ENCODE assay signal across 11 cellular contexts in genomic region chr2:1605659-1606400, GRCh38.
A peak's percentile ranks its signal among the peaks of the same experiment; 100 is the strongest.
DNase-seq lines count a peak whose midpoint lies in the region; FAIRE-seq and TF ChIP-seq lines count a peak whose summit lies in the region.
"Had no signal": no experiment of that assay in that cellular context is flagged by ENCODE, and none has a peak within 500 bp of the region (broad histone marks: within the 10 kb centered on the region; RNA-seq: fewer than 3 reads in every experiment).

No MANE protein-coding gene starts in this region.

- no peak overlapping the region for H4K5ac ChIP-seq in H9 (ENCODE audit: insufficient read length, low read depth, low read length)

- H3K9me3 ChIP-seq in H9 (ENCODE audit: control insufficient read depth, low read depth, low read length) (no peaks in the 10 kb centered on the region), kidney (ENCODE audit: control insufficient read depth in 1 of 2, low read length in 2 of 2) (no peaks in the 10 kb centered on the region), subcutaneous abdominal adipose tissue (ENCODE audit: control insufficient read depth in 5 of 5, low read length in 5 of 5) (no peaks in the 10 kb centered on the region)
- H3K9me3 ChIP-seq: stomach had no signal

- no peaks in the 10 kb centered on the region for H3K79me1 ChIP-seq in H9 (ENCODE audit: insufficient read depth, low read depth, low read length, poor library complexity, severe bottlenecking)

- no peak overlapping the region for H2BK12ac ChIP-seq in H9 (ENCODE audit: insufficient read length, low read depth, low read length)

- no peaks in the 10 kb centered on the region for H3K23me2 ChIP-seq in H9 (ENCODE audit: insufficient read length, low read depth, low read length, poor library complexity, severe bottlenecking)

- no peak overlapping the region; a peak in 1 of 5 replicates for H3K4me3 Mint-ChIP-seq in H9

- H2AFZ ChIP-seq in H9 (ENCODE audit: low read length): no peak overlapping the region

- H3K14ac ChIP-seq in H9 (ENCODE audit: insufficient read depth, low read length): peak overlapping the region; percentile 76

- intact Hi-C loops in kidney (cut with DNase I): no loop called here

- H3K36me3 Mint-ChIP-seq in H9 (ENCODE audit: insufficient read depth in 1 of 3, low read depth in 3 of 3): peaks cover 0 to 6% (median 0%) of the 10 kb centered on the region in 3 experiments; a peak in 4 of 7 replicates

- H3K4me1 ChIP-seq in H9 (ENCODE audit: insufficient read depth, low read length) (peaks cover 13% of the 10 kb centered on the region; the same call in 1 of the 2 replicates), kidney (ENCODE audit: control insufficient read depth in 1 of 2, insufficient read depth in 1 of 2, low read depth in 1 of 2, low read length in 2 of 2) (peaks cover 3 to 11% of the 10 kb centered on the region in 2 donors), subcutaneous abdominal adipose tissue (ENCODE audit: control insufficient read depth in 5 of 5, insufficient read depth in 5 of 5, low read length in 5 of 5) (peaks cover 4 to 35% (median 34%) of the 10 kb centered on the region in 5 donors)

- no peaks in the 10 kb centered on the region for H3K79me2 ChIP-seq in H9 (ENCODE audit: insufficient read depth, low read length)

- no peaks in the 10 kb centered on the region for H3K36me3 ChIP-seq in brain microvascular endothelial cell (replicated peaks)
- H3K36me3 ChIP-seq in kidney (ENCODE audit: control insufficient read depth in 1 of 2, insufficient read depth in 2 of 2, low read length in 2 of 2): no peaks in the 10 kb centered on the region
- no peaks in the 10 kb centered on the region for H3K36me3 ChIP-seq in subcutaneous abdominal adipose tissue (ENCODE audit: control insufficient read depth in 5 of 5, insufficient read depth in 5 of 5, low read length in 5 of 5)
- H3K36me3 ChIP-seq: stomach had no signal

- H2BK5ac ChIP-seq in H9 (ENCODE audit: insufficient read length, low read length): no peak overlapping the region

- peaks cover 0 to 4% of the 10 kb centered on the region in 2 experiments; a peak in 2 of 4 replicates for H3K4me1 Mint-ChIP-seq in H9

- H2BK20ac ChIP-seq in H9 (ENCODE audit: low read depth, low read length, poor library complexity, severe bottlenecking): no peak overlapping the region

- H2AK5ac ChIP-seq in H9 (ENCODE audit: insufficient read length, low read length): no peak overlapping the region

- H3K27me3 Mint-ChIP-seq in H9 (ENCODE audit: low read depth): no peaks in the 10 kb centered on the region

- peak; percentile 92 for DNase-seq in H9
- peak; percentile 66 for DNase-seq in brain microvascular endothelial cell
- peak; percentile 59 for DNase-seq in kidney
- DNase-seq in NCI-H2081 (lab: John Stamatoyannopoulos, UW): no peak
- no peak for DNase-seq in COLO668 (lab: John Stamatoyannopoulos, UW; ENCODE audit: unreplicated experiment)
- no peak for DNase-seq in midbrain (lab: John Stamatoyannopoulos, UW)
- DNase-seq: amygdala, NCI-H774, stomach had no signal

- H3K27me3 ChIP-seq in H9 (ENCODE audit: insufficient read depth, low read length): no peaks in the 10 kb centered on the region
- no peaks in the 10 kb centered on the region for H3K27me3 ChIP-seq in brain microvascular endothelial cell (replicated peaks)
- H3K27me3 ChIP-seq in subcutaneous abdominal adipose tissue (ENCODE audit: control insufficient read depth in 5 of 5, insufficient read depth in 4 of 5, low read length in 5 of 5): no peaks in the 10 kb centered on the region

- no peak overlapping the region for H3K56ac ChIP-seq in H9 (ENCODE audit: insufficient read length, low read depth, low read length)

- H3K4ac ChIP-seq in H9 (ENCODE audit: low read depth, low read length): no peak overlapping the region; the same call in 1 of the 2 replicates

- no peaks in the 10 kb centered on the region; a peak in 1 of 5 replicates for H3K9me3 Mint-ChIP-seq in H9

- H4K20me1 ChIP-seq in H9 (ENCODE audit: control insufficient read depth, insufficient read depth, insufficient read length): no peaks in the 10 kb centered on the region

- peak overlapping the region; percentile 57 for H4K91ac ChIP-seq in H9 (ENCODE audit: insufficient read length, low read depth, low read length)

- no peak for FAIRE-seq in kidney (lab: Jason Lieb, UNC)
- FAIRE-seq: GM12891 had no signal

- no peak overlapping the region for H3T11ph ChIP-seq in H9 (ENCODE audit: low read length)

- H3K23ac ChIP-seq in H9 (ENCODE audit: insufficient read length, low read depth, low read length): no peak overlapping the region

- no CpG with 5 or more reads among the region's 28 CpGs for WGBS in H9 (ENCODE audit: extremely low coverage, insufficient read length, low lambda C conversion rate)

- TF ChIP-seq CTCF in H9 (conservative IDR thresholded peaks at IDR 0.05): no peak
- TF ChIP-seq CTCF in brain microvascular endothelial cell (IDR thresholded peaks at IDR 0.05; ENCODE audit: low read depth, low read length, missing control alignments): no peak
- TF ChIP-seq CTCF in kidney (IDR thresholded peaks at IDR 0.05; ENCODE audit: borderline replicate concordance, extremely low read depth, insufficient read depth): no peak

- no peak overlapping the region for H4K8ac ChIP-seq in H9 (replicated peaks; ENCODE audit: insufficient read length, low read depth, low read length)

- no peak overlapping the region for H3K9ac ChIP-seq in H9 (ENCODE audit: extremely low read depth, insufficient read length, low read length)
- H3K9ac ChIP-seq in kidney (ENCODE audit: low read length in 2 of 2): no peak overlapping the region
- peak overlapping the region in 1 of 5 donors; percentile 31 for H3K9ac ChIP-seq in subcutaneous abdominal adipose tissue (ENCODE audit: low read length in 5 of 5)

- no peak overlapping the region for H3K4me2 ChIP-seq in H9 (ENCODE audit: insufficient read depth, insufficient read length, low read length)

- no peak overlapping the region for H2BK15ac ChIP-seq in H9 (ENCODE audit: low read depth, low read length)

- in situ Hi-C loops in brain microvascular endothelial cell (cut with HindIII; ENCODE audit: low pct_ligation_motif_present, low sequenced_read_pairs): no loop called here

- H3K27ac ChIP-seq in H9 (ENCODE audit: insufficient read length, low read depth, low read length) (peak overlapping the region; percentile 11), brain microvascular endothelial cell (peak overlapping the region; percentile 46), kidney (ENCODE audit: low read depth in 2 of 2, low read length in 2 of 2) (peak overlapping the region in 1 of 2 donors; percentile 52), subcutaneous abdominal adipose tissue (ENCODE audit: low read depth, low read length) (peak overlapping the region; percentile 51)

- H2BK120ac ChIP-seq in H9 (ENCODE audit: low read depth, low read length, poor library complexity, severe bottlenecking): no peak overlapping the region

- H3K27ac Mint-ChIP-seq in H9: peak overlapping the region in 2 of 3 experiments; percentile 46 to 69; a peak in 5 of 7 replicates

- H3K4me3 ChIP-seq in brain microvascular endothelial cell (ENCODE audit: low read depth, low read length): peak overlapping the region; percentile 15
- H3K4me3 ChIP-seq in kidney (ENCODE audit: low read length in 2 of 2): no peak overlapping the region
- H3K4me3 ChIP-seq in subcutaneous abdominal adipose tissue (ENCODE audit: low read depth in 1 of 5, low read length in 5 of 5): peak overlapping the region in 3 of 5 donors; percentile 7 to 27 (median 8)
- H3K4me3 ChIP-seq: stomach had no signal

- peak overlapping the region; percentile 33 for H3K18ac ChIP-seq in H9 (ENCODE audit: insufficient read length, low read depth, low read length)

Comparison
In these comparisons a context has a peak if more than half of its experiments do, and no peak if none do; other contexts are left out.
1. DNase-seq: peak in H9 (single experiment), brain microvascular endothelial cell (single experiment) and kidney (single experiment); none in NCI-H2081 (0 of 2), COLO668 (single experiment) and midbrain (single experiment).
2. H3K4me3 ChIP-seq: peak in brain microvascular endothelial cell (single experiment) and subcutaneous abdominal adipose tissue (3 of 5); none in kidney (0 of 2).